Comparison of ENCODE assay signal across 15 cellular contexts in genomic region chr18:62987035-62987830, GRCh38.
"Had no signal": no experiment of that assay in that cellular context is flagged by ENCODE, and none has a peak within 500 bp of the region (broad histone marks: within the 10 kb centered on the region; RNA-seq: fewer than 3 reads in every experiment).

No MANE protein-coding gene starts in this region.

- H3K9me3 Mint-ChIP-seq: activated T-helper 2 cell treated with anti-CD3 and anti-CD28 coated beads, Interferon-gamma antibody, Interleukin-2, Interleukin-4, amounts not matched to agents 10 μg/mL and 5 μg/mL and 100 μg/mL, durations not matched to agents 14 hours and 24 hours and 36 hours; brain; naive B cell; T-cell had no signal

- H3K9ac ChIP-seq: SK-N-SH had no signal

- H3K27ac ChIP-seq: epithelial cell of prostate, right atrium auricular region, stomach had no signal

- H3K27me3 ChIP-seq: right atrium auricular region, stomach had no signal

- H3K4me3 ChIP-seq: right atrium auricular region, smooth muscle cell, stomach had no signal

- H3K4me3 Mint-ChIP-seq: activated naive CD8-positive, alpha-beta T cell; brain; T-cell had no signal

- FAIRE-seq: frontal cortex had no signal

- H3K4me2 ChIP-seq: SK-N-SH, smooth muscle cell had no signal

- ATAC-seq: T-cell had no signal

- H3K9me3 ChIP-seq: right atrium auricular region, SK-N-SH, stomach had no signal

- H3K9me2 ChIP-seq: SK-N-SH had no signal

- H3K36me3 Mint-ChIP-seq: activated naive CD8-positive, alpha-beta T cell; brain; naive B cell; T-cell had no signal

- H3K27ac Mint-ChIP-seq: activated naive CD8-positive, alpha-beta T cell; activated T-helper 2 cell treated with anti-CD3 and anti-CD28 coated beads, Interferon-gamma antibody, Interleukin-2, Interleukin-4, amounts not matched to agents 10 μg/mL and 5 μg/mL and 100 μg/mL, durations not matched to agents 14 hours and 24 hours and 36 hours; brain; T-cell had no signal

- H3K36me3 ChIP-seq: right atrium auricular region, stomach had no signal

- DNase-seq: activated CD4-positive, alpha-beta T cell treated with anti-CD3 and anti-CD28 coated beads, Interleukin-2, amount 50 U/mL, for 48 hours; amygdala; kidney glomerular epithelial cell; naive B cell; SK-N-SH; stomach; T-cell; T1000 had no signal
